8 cellular contexts compared by ENCODE assay signal in the genomic region with DNA sequence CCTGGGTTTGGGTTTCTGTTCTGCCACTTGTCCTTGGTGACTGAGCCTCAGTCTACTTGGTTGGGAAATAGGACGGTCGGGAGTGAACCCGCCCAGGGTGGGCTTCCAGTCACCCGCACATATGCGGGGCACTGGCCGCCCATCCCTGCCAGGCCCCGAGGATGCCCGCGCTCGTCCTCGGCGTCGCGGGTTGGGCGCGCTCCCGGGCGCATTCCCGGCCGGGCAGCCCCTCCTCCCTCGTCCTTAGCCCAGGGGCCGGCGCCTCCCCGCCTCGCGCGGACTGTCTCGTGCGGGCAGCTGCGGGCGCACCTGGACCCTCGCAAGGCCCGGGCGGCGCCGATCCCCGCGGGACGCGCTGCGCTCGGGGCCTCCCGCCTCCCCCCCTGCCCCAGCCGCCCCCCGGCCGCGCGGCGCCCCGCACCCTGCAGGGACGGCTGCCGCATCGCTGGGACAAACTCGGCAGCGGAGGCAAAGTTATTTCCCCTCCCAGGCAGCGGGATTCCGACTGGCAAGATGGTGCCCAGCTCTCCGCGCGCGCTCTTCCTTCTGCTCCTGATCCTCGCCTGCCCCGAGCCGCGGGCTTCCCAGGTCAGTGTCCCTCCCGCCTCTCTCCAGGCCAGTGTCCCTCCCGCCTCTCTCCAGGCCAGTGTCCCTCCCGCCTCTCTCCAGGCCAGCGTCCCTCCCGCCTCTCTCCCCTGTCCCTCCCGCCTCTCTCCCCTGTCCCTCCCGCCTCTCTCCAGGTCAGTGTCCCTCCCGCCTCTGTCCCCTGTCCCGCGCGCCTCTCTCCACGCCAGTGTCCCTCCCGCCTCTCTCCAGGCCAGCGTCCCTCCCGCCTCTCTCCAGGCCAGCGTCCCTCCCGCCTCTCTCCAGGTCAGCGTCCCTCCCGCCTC. TPM values are rescaled to one million over a fixed set of nuclear protein-coding genes. Genes with fewer than 3 reads are reported as not detected.
DNase-seq lines count a peak whose midpoint lies in the region; ATAC-seq and TF ChIP-seq lines count a peak whose summit lies in the region.

A gene with protein sequence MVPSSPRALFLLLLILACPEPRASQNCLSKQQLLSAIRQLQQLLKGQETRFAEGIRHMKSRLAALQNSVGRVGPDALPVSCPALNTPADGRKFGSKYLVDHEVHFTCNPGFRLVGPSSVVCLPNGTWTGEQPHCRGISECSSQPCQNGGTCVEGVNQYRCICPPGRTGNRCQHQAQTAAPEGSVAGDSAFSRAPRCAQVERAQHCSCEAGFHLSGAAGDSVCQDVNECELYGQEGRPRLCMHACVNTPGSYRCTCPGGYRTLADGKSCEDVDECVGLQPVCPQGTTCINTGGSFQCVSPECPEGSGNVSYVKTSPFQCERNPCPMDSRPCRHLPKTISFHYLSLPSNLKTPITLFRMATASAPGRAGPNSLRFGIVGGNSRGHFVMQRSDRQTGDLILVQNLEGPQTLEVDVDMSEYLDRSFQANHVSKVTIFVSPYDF (plus strand): TSS at position 243 of the 890 bp plus-strand sequence. CDS start 271 bp downstream, at position 514.

- H3K4me1 ChIP-seq in SK-N-SH (ENCODE audit: control insufficient read depth in 1 of 2, insufficient read depth in 2 of 2, low read depth in 1 of 2, low read length in 1 of 2) (peaks cover 0 to 7% of the 10 kb centered on the region in 2 experiments; a peak in 1 of 4 replicates), esophagus muscularis mucosa (peaks cover 2 to 19% (median 18%) of the 10 kb centered on the region in 4 donors), neuronal stem cell (ENCODE audit: control insufficient read depth in 2 of 2, insufficient read depth in 1 of 2, low read depth in 1 of 2, low read length in 2 of 2) (peaks cover 0 to 22% of the 10 kb centered on the region in 2 donors)

- TF ChIP-seq EP300 in SK-N-SH (IDR thresholded peaks at IDR 0.05; ENCODE audit: borderline replicate concordance in 1 of 2, low read depth in 1 of 2, low read length in 1 of 2) (no peak), esophagus muscularis mucosa (IDR thresholded peaks at IDR 0.05) (no peak)

- peaks cover 40% of the 10 kb centered on the region for H3K27me3 Mint-ChIP-seq in activated CD4-positive, alpha-beta T cell treated with anti-CD3 and anti-CD28 coated beads, Interleukin-2, amount 10 ng/mL, durations not matched to agents 7 days and 5 days

- H3K18ac ChIP-seq in neuronal stem cell (ENCODE audit: low read length) = peak within 1 kb of the TSS; percentile 93

- no peak for TF ChIP-seq POLR2A in esophagus muscularis mucosa (IDR thresholded peaks at IDR 0.05; ENCODE audit: low read depth)

- peak within 1 kb of the TSS; percentile 58 to 64 for H3K4me3 ChIP-seq in SK-N-SH (ENCODE audit: low read depth in 2 of 2, low read length in 1 of 2)
- peak within 1 kb of the TSS; percentile 55 to 75 (median 60) for H3K4me3 ChIP-seq in esophagus muscularis mucosa
- H3K4me3 ChIP-seq in neuronal stem cell (ENCODE audit: low read length in 2 of 2) = peak within 1 kb of the TSS; percentile 52 to 83

- H3K4me2 ChIP-seq in SK-N-SH = peak within 1 kb of the TSS; percentile 76
- peak within 1 kb of the TSS; percentile 59 for H3K4me2 ChIP-seq in neuronal stem cell (ENCODE audit: insufficient read depth, low read length, poor library complexity, severe bottlenecking)

- DNase-seq in activated CD4-positive, alpha-beta T cell treated with anti-CD3 and anti-CD28 coated beads, Interleukin-2, amount 10 ng/mL, durations not matched to agents 7 days and 5 days = no peak
- DNase-seq in activated CD4-positive, alpha-beta T cell treated with anti-CD3 and anti-CD28 coated beads, Interleukin-2, amount 50 U/mL, for 1 hour = no peak
- peak; percentile 86 for DNase-seq in SK-N-SH
- no peak for DNase-seq in esophagus muscularis mucosa (ENCODE audit: extremely low spot score)
- DNase-seq in neuronal stem cell (ENCODE audit: low spot score) = no peak
- no peak for DNase-seq in inferior parietal cortex (ENCODE audit: extremely low spot score)

- peak within 1 kb of the TSS; percentile 22 for H3K9ac ChIP-seq in SK-N-SH
- H3K9ac ChIP-seq in neuronal stem cell (ENCODE audit: low read depth, low read length, poor library complexity) = peak within 1 kb of the TSS; percentile 87

- H4K91ac ChIP-seq in neuronal stem cell (ENCODE audit: low read depth, low read length, poor library complexity) = no peak within 1 kb of the TSS

- no peak within 1 kb of the TSS for H3K4ac ChIP-seq in neuronal stem cell (ENCODE audit: low read length)

- peaks cover 10% of the 10 kb centered on the region for H3K4me1 Mint-ChIP-seq in activated CD4-positive, alpha-beta T cell treated with anti-CD3 and anti-CD28 coated beads, Interleukin-2, amount 10 ng/mL, durations not matched to agents 7 days and 5 days

- 4% methylated on average over 31 of the region's 84 CpGs for WGBS in SK-N-SH (ENCODE audit: low lambda C conversion rate)
- 1% methylated on average over 25 of the region's 84 CpGs for WGBS in esophagus muscularis mucosa
- no CpG with 5 or more reads among the region's 84 CpGs for WGBS in neuronal stem cell (ENCODE audit: extremely low coverage in 2 of 2, insufficient read length in 2 of 2, insufficient replicate concordance in 1 of 2), 2 donors

- H3K9me3 Mint-ChIP-seq in activated CD4-positive, alpha-beta T cell treated with anti-CD3 and anti-CD28 coated beads, Interleukin-2, amount 10 ng/mL, durations not matched to agents 7 days and 5 days = peaks cover 5% of the 10 kb centered on the region

- intact Hi-C loops in esophagus muscularis mucosa (cut with DNase I) = no loop called here

- no peak within 1 kb of the TSS for H4K8ac ChIP-seq in neuronal stem cell (ENCODE audit: low read depth, low read length)

- H2BK15ac ChIP-seq in neuronal stem cell (ENCODE audit: low read length) = no peak within 1 kb of the TSS

- H3K36me3 ChIP-seq in SK-N-SH (replicated peaks in 1 of 2; ENCODE audit: control insufficient read depth in 1 of 2, insufficient read depth in 2 of 2, low read length in 1 of 2) (no peaks in the 10 kb centered on the region), esophagus muscularis mucosa (no peaks in the 10 kb centered on the region), neuronal stem cell (replicated peaks in 1 of 2; ENCODE audit: control insufficient read depth in 2 of 2, insufficient read depth in 2 of 2, low read length in 2 of 2) (peaks cover 0 to 13% of the 10 kb centered on the region in 2 donors)

- H2BK12ac ChIP-seq in neuronal stem cell (ENCODE audit: low read length) = peak within 1 kb of the TSS; percentile 47

- H3K9me2 ChIP-seq in SK-N-SH = no peaks in the 10 kb centered on the region

- peak within 1 kb of the TSS; percentile 34 for H3K4me3 Mint-ChIP-seq in activated CD4-positive, alpha-beta T cell treated with anti-CD3 and anti-CD28 coated beads, Interleukin-2, amount 10 ng/mL, durations not matched to agents 7 days and 5 days

- H2BK120ac ChIP-seq in neuronal stem cell (ENCODE audit: low read depth, low read length) = no peak within 1 kb of the TSS

- peak within 1 kb of the TSS; percentile 6 for H3K23ac ChIP-seq in neuronal stem cell (ENCODE audit: low read depth, low read length, poor library complexity)

- H3K14ac ChIP-seq in neuronal stem cell (ENCODE audit: low read length) = no peak within 1 kb of the TSS

- no peak for TF ChIP-seq RAD21 in SK-N-SH (IDR thresholded peaks at IDR 0.05; ENCODE audit: low read length)

- H3K79me1 ChIP-seq in neuronal stem cell (ENCODE audit: low read depth, low read length) = peaks cover 11% of the 10 kb centered on the region

- H3K27ac ChIP-seq in SK-N-SH (ENCODE audit: low read depth in 2 of 2, low read length in 1 of 2) (peak within 1 kb of the TSS in 1 of 2 experiments; percentile 71; a peak in 2 of 4 replicates), esophagus muscularis mucosa (replicated peaks in 1 of 4) (no peak within 1 kb of the TSS), neuronal stem cell (replicated peaks; ENCODE audit: low read length) (peak within 1 kb of the TSS; percentile 56)

- no peak within 1 kb of the TSS for H3K27ac Mint-ChIP-seq in activated CD4-positive, alpha-beta T cell treated with anti-CD3 and anti-CD28 coated beads, Interleukin-2, amount 10 ng/mL, durations not matched to agents 7 days and 5 days

- no peak for TF ChIP-seq CTCF in SK-N-SH (IDR thresholded peaks at IDR 0.05)
- no peak for TF ChIP-seq CTCF in esophagus muscularis mucosa (IDR thresholded peaks at IDR 0.05)

- CTCF ChIA-PET in activated CD4-positive, alpha-beta T cell treated with anti-CD3 and anti-CD28 coated beads, Interleukin-2, amount 10 ng/mL, durations not matched to agents 7 days and 5 days (lab: Charles Lee) = interaction anchor here (2.2 to 2.4 kb wide), 2 partner anchors 12 to 17 kb away, joined by 5 to 6 read pairs; no protein-coding TSS in a partner anchor
- CTCF ChIA-PET in SK-N-SH (lab: Yijun Ruan, JAX) = interaction anchor here (1.4 to 2.3 kb wide), 2 partner anchors 11 to 17 kb away, joined by 4 to 12 read pairs; no protein-coding TSS in a partner anchor

- H2BK5ac ChIP-seq in neuronal stem cell (ENCODE audit: low read length) = no peak within 1 kb of the TSS

- no peaks in the 10 kb centered on the region for H3K27me3 ChIP-seq in SK-N-SH (ENCODE audit: insufficient read depth)
- H3K27me3 ChIP-seq in esophagus muscularis mucosa = peaks cover 0 to 17% (median 0%) of the 10 kb centered on the region in 4 donors
- H3K27me3 ChIP-seq in neuronal stem cell (ENCODE audit: control insufficient read depth in 3 of 3, insufficient read depth in 3 of 3, low read depth in 1 of 3, low read length in 3 of 3) = peaks cover 0 to 5% (median 5%) of the 10 kb centered on the region in 3 experiments

- H3K9me3 ChIP-seq in SK-N-SH (no peaks in the 10 kb centered on the region), esophagus muscularis mucosa (peaks cover 0 to under 1% (median under 1%) of the 10 kb centered on the region in 4 donors), neuronal stem cell (replicated peaks in 1 of 2; ENCODE audit: control insufficient read depth in 2 of 2, insufficient read depth in 1 of 2, low read depth in 1 of 2, low read length in 2 of 2) (no peaks in the 10 kb centered on the region)

- H3K36me3 Mint-ChIP-seq in activated CD4-positive, alpha-beta T cell treated with anti-CD3 and anti-CD28 coated beads, Interleukin-2, amount 10 ng/mL, durations not matched to agents 7 days and 5 days (ENCODE audit: low read depth) = peaks cover 3% of the 10 kb centered on the region

- H2AK5ac ChIP-seq in neuronal stem cell (ENCODE audit: low read depth, low read length) = no peak within 1 kb of the TSS

- POLR2A ChIA-PET in activated CD4-positive, alpha-beta T cell treated with anti-CD3 and anti-CD28 coated beads, Interleukin-2, amount 10 ng/mL, durations not matched to agents 7 days and 5 days (lab: Charles Lee) = no interaction called here
- POLR2A ChIA-PET in SK-N-SH (lab: Yijun Ruan, JAX) = interaction anchor here (0.6 to 0.7 kb wide), 2 partner anchors 84 to 155 kb away, joined by 3 read pairs; no protein-coding TSS in a partner anchor

- ATAC-seq in HG02938 (IDR thresholded peaks at IDR 0.05; ENCODE audit: unreplicated experiment) (no peak), HG03108 (IDR thresholded peaks at IDR 0.05; ENCODE audit: unreplicated experiment) (no peak)

- peaks cover 3% of the 10 kb centered on the region for H3F3A ChIP-seq in SK-N-SH (replicated peaks; ENCODE audit: insufficient read depth)

- no peaks in the 10 kb centered on the region for H3K79me2 ChIP-seq in SK-N-SH (ENCODE audit: insufficient read depth)

- H4K20me1 ChIP-seq in SK-N-SH (ENCODE audit: insufficient read depth) = no peaks in the 10 kb centered on the region

- H2AFZ ChIP-seq in SK-N-SH (ENCODE audit: low read depth) (peak within 1 kb of the TSS; percentile 75), neuronal stem cell (ENCODE audit: low read length) (peak within 1 kb of the TSS; percentile 88)

RNA-seq across cellular contexts. Expression of the gene that starts here (rescaled TPM):
- 1 to 10 TPM; 7.9 to 8.3 TPM for total RNA-seq in activated CD4-positive, alpha-beta T cell treated with anti-CD3 and anti-CD28 coated beads, Interleukin-2, amount 10 ng/mL, durations not matched to agents 7 days and 5 days
- 1.8 and 4.4 TPM in 2 replicates for polyA plus RNA-seq in SK-N-SH (2012; rRNA removed)
- 3.4 and 5.2 TPM in 2 replicates for polyA plus RNA-seq in SK-N-SH (2012; cell fraction: cytosol; rRNA removed)
- 4.5 and 6.6 TPM in 2 replicates for polyA plus RNA-seq in SK-N-SH (2012; cell fraction: nucleus; rRNA removed)
- total RNA-seq in esophagus muscularis mucosa = 1 to 10 TPM; 1.1 to 2.1 (median 1.8) TPM
- 26.4 TPM for polyA plus RNA-seq in neuronal stem cell (2013, experiment 1 of 2)
- polyA plus RNA-seq in neuronal stem cell (2013, experiment 2 of 2) = 27.2 TPM
